In genomic region chr16:70523013-70523620, GRCh38 we compare ENCODE assay signal across 8 cellular contexts. TPM values are rescaled to one million over a fixed set of nuclear protein-coding genes. Genes with fewer than 3 reads are reported as not detected.
DNase-seq lines count a peak whose midpoint lies in the region; ATAC-seq and TF ChIP-seq lines count a peak whose summit lies in the region.

Gene COG4, minus strand, starts transcription at chr16:70523554. Its CDS starts 11 bp downstream, at chr16:70523543.

- H3K36me3 ChIP-seq in uterus = no peaks in the 10 kb centered on the region

- peak within 1 kb of the TSS; percentile 100 for H3K27ac Mint-ChIP-seq in T-helper 2 cell treated with Interferon-gamma antibody and Interleukin-4, amounts not matched to agents 5 μg/mL and 100 μg/mL, for 36 hours

- TF ChIP-seq CTCF in uterus (IDR thresholded peaks at IDR 0.05) = no peak

- TF ChIP-seq POLR2A in uterus (IDR thresholded peaks at IDR 0.05) = no peak

- H3K4me1 Mint-ChIP-seq in T-helper 2 cell treated with Interferon-gamma antibody and Interleukin-4, amounts not matched to agents 5 μg/mL and 100 μg/mL, for 36 hours (ENCODE audit: low read depth) = peaks cover 39% of the 10 kb centered on the region

- ATAC-seq in right cardiac atrium = peak; percentile 91 to 94

- no peaks in the 10 kb centered on the region for H3K9me3 Mint-ChIP-seq in T-helper 2 cell treated with Interferon-gamma antibody and Interleukin-4, amounts not matched to agents 5 μg/mL and 100 μg/mL, for 36 hours

- peak; percentile 94 for DNase-seq in ELR (ENCODE audit: low read depth)
- peak; percentile 81 for DNase-seq in HCEC 1CT
- peak; percentile 81 for DNase-seq in NCI-H1105 treated with DMSO at 0.1 percent for 48 hours (lab: John Stamatoyannopoulos, UW)
- DNase-seq in T-helper 2 cell treated with Interferon-gamma antibody and Interleukin-4, amounts not matched to agents 5 μg/mL and 100 μg/mL, for 36 hours (ENCODE audit: low spot score) = peak; percentile 87
- DNase-seq in anterior cingulate cortex (lab: John Stamatoyannopoulos, UW) = peak in 57 of 58 donors; percentile 25 to 89 (median 77)
- peak; percentile 88 to 95 (median 94) for DNase-seq in right cardiac atrium
- DNase-seq in pulmonary artery endothelial cell (ENCODE audit: low read depth, low spot score) = peak; percentile 44
- peak; percentile 80 to 85 for DNase-seq in uterus

- H3K36me3 Mint-ChIP-seq in T-helper 2 cell treated with Interferon-gamma antibody and Interleukin-4, amounts not matched to agents 5 μg/mL and 100 μg/mL, for 36 hours (ENCODE audit: low read depth) = peaks cover 52% of the 10 kb centered on the region

- peaks cover 5% of the 10 kb centered on the region for H3K4me1 ChIP-seq in right cardiac atrium (ENCODE audit: control insufficient read depth, insufficient read depth, low read length)
- peaks cover 16 to 33% of the 10 kb centered on the region in 2 donors for H3K4me1 ChIP-seq in uterus

- intact Hi-C loops in right cardiac atrium (cut with DNase I) = loop anchor here in 2 of 4 donors (10.0 kb wide), 2 partner anchors 132 to 148 kb away; no protein-coding TSS in a partner anchor
- intact Hi-C loops in uterus (cut with DNase I; ENCODE audit: low total_unique reads) = loop anchor here (10.0 kb wide), 1 partner anchor 132 kb away; no protein-coding TSS in a partner anchor

- no peaks in the 10 kb centered on the region for H3K27me3 Mint-ChIP-seq in T-helper 2 cell treated with Interferon-gamma antibody and Interleukin-4, amounts not matched to agents 5 μg/mL and 100 μg/mL, for 36 hours (ENCODE audit: low read depth)

- peak within 1 kb of the TSS; percentile 85 for H3K27ac ChIP-seq in right cardiac atrium (ENCODE audit: low read length)
- peak within 1 kb of the TSS; percentile 89 to 90 for H3K27ac ChIP-seq in uterus

- peak within 1 kb of the TSS; percentile 95 for H3K4me3 ChIP-seq in right cardiac atrium (ENCODE audit: low read length)
- H3K4me3 ChIP-seq in uterus = peak within 1 kb of the TSS; percentile 90 to 95

- H3K27me3 ChIP-seq in right cardiac atrium (ENCODE audit: control insufficient read depth, insufficient read depth) (no peaks in the 10 kb centered on the region), uterus (no peaks in the 10 kb centered on the region)

- WGBS in right cardiac atrium = under 1% methylated on average over 34 of the region's 34 CpGs

- H3K9me3 ChIP-seq in right cardiac atrium (ENCODE audit: control insufficient read depth, low read length) (no peaks in the 10 kb centered on the region), uterus (no peaks in the 10 kb centered on the region)

- H3K4me3 Mint-ChIP-seq in T-helper 2 cell treated with Interferon-gamma antibody and Interleukin-4, amounts not matched to agents 5 μg/mL and 100 μg/mL, for 36 hours = peak within 1 kb of the TSS; percentile 98

RNA-seq across cellular contexts. Expression of gene COG4, which starts in this region (rescaled TPM):
- 10 to 100 TPM; 30.7 to 40.8 (median 37.3) TPM for total RNA-seq in right cardiac atrium
- 29.2 TPM for polyA plus RNA-seq in right cardiac atrium
- total RNA-seq in pulmonary artery endothelial cell = 68.3 and 94.5 TPM in 2 replicates
- total RNA-seq in uterus = 100 to 1,000 TPM in 1 of 4 donors, 10 to 100 TPM in 3; 33.3 to 137 (median 67.1) TPM

Comparison
In these comparisons a context has a peak if more than half of its experiments do, and no peak if none do; other contexts are left out.
1. Peak in every context shown above with its lines: DNase-seq, ATAC-seq, H3K4me3 ChIP-seq and H3K27ac ChIP-seq.
2. DNase-seq: peak in every context shown above with its lines; median percentile 94 in ELR; 94 in right cardiac atrium; 87 in T-helper 2 cell treated with Interferon-gamma antibody and Interleukin-4, amounts not matched to agents 5 μg/mL and 100 μg/mL, for 36 hours; 82 in uterus; 81 in HCEC 1CT; 81 in NCI-H1105 treated with DMSO at 0.1 percent for 48 hours; 77 in anterior cingulate cortex; 44 in pulmonary artery endothelial cell.